21 cellular contexts compared by ENCODE assay signal in genomic region chr7:18693826-18694225, GRCh38.
"Had no signal": no experiment of that assay in that cellular context is flagged by ENCODE, and none has a peak within 500 bp of the region (broad histone marks: within the 10 kb centered on the region; RNA-seq: fewer than 3 reads in every experiment).

No MANE protein-coding gene starts in this region.

- DNase-seq: activated B cell treated with CpG ODN at 0.5 μM for 24 hours; activated CD4-positive, alpha-beta T cell treated with anti-CD3 and anti-CD28 coated beads for 36 hours; activated CD4-positive, alpha-beta T cell treated with anti-CD3 and anti-CD28 coated beads, Interleukin-2, amount 50 U/mL, for 48 hours; activated CD8-positive, alpha-beta memory T cell treated with anti-CD3 and anti-CD28 coated beads, Interleukin-2, amount 50 U/mL, for 48 hours; activated naive CD4-positive, alpha-beta T cell; activated T-cell treated with anti-CD3 and anti-CD28 coated beads, Interleukin-2, amount 50 U/mL, for 4 hours; glutamatergic neuron; immature natural killer cell; left ventricle myocardium inferior; natural killer cell; stimulated activated CD4-positive, alpha-beta T cell treated with anti-CD3 and anti-CD28 coated beads, Interleukin-1b, Interleukin-23, amount 100 ng/mL, for 48 hours; T-helper 17 cell had no signal

- H3K27ac Mint-ChIP-seq: activated B cell treated with CpG ODN at 0.5 μM for 24 hours; activated CD4-positive, alpha-beta T cell treated with anti-CD3 and anti-CD28 coated beads for 36 hours; activated naive CD8-positive, alpha-beta T cell; activated T-helper 2 cell treated with anti-CD3 and anti-CD28 coated beads, Interferon-gamma antibody, Interleukin-2, Interleukin-4, amounts not matched to agents 10 μg/mL and 5 μg/mL and 100 μg/mL, durations not matched to agents 14 hours and 24 hours and 36 hours; immature natural killer cell; natural killer cell; stimulated activated naive CD8-positive, alpha-beta T cell treated with anti-CD3 and anti-CD28 coated beads, Interleukin-15, Interleukin-2, amounts not matched to agents 100 ng/mL and 50 ng/mL, for 24 hours; T-helper 17 cell; type B pancreatic cell had no signal

- ATAC-seq: activated CD4-positive, alpha-beta T cell treated with anti-CD3 and anti-CD28 coated beads for 36 hours; activated T-cell treated with anti-CD3 and anti-CD28 coated beads, Interleukin-2, amount 50 U/mL, for 4 hours; natural killer cell; T-helper 17 cell had no signal

- H2AFZ ChIP-seq: hepatocyte had no signal

- H3K9me3 Mint-ChIP-seq: activated B cell treated with CpG ODN at 0.5 μM for 24 hours; activated T-cell treated with anti-CD3 and anti-CD28 coated beads, Interleukin-2, amount 50 U/mL, for 4 hours; activated T-helper 2 cell treated with anti-CD3 and anti-CD28 coated beads, Interferon-gamma antibody, Interleukin-2, Interleukin-4, amounts not matched to agents 10 μg/mL and 5 μg/mL and 100 μg/mL, durations not matched to agents 14 hours and 24 hours and 36 hours; natural killer cell; stimulated activated naive CD8-positive, alpha-beta T cell treated with anti-CD3 and anti-CD28 coated beads, Interleukin-15, Interleukin-2, amounts not matched to agents 100 ng/mL and 50 ng/mL, for 24 hours; type B pancreatic cell had no signal

- H3K27ac ChIP-seq: cardiac muscle cell, hepatocyte, left ventricle myocardium inferior, prostate gland, testis, vagina had no signal

- H3K27me3 Mint-ChIP-seq: activated B cell treated with CpG ODN at 0.5 μM for 24 hours; activated CD4-positive, alpha-beta T cell treated with anti-CD3 and anti-CD28 coated beads for 36 hours; activated naive CD8-positive, alpha-beta T cell; stimulated activated naive CD8-positive, alpha-beta T cell treated with anti-CD3 and anti-CD28 coated beads, Interleukin-15, Interleukin-2, amounts not matched to agents 100 ng/mL and 50 ng/mL, for 24 hours; T-helper 17 cell; type B pancreatic cell had no signal

- H3K36me3 Mint-ChIP-seq: activated naive CD8-positive, alpha-beta T cell; natural killer cell; type B pancreatic cell had no signal

- H3K9me3 ChIP-seq: left ventricle myocardium inferior, prostate gland, testis, vagina had no signal

- H3K4me3 Mint-ChIP-seq: activated B cell treated with CpG ODN at 0.5 μM for 24 hours; activated CD4-positive, alpha-beta T cell treated with anti-CD3 and anti-CD28 coated beads for 36 hours; activated naive CD8-positive, alpha-beta T cell; activated T-cell treated with anti-CD3 and anti-CD28 coated beads, Interleukin-2, amount 50 U/mL, for 4 hours; immature natural killer cell; natural killer cell; stimulated activated naive CD8-positive, alpha-beta T cell treated with anti-CD3 and anti-CD28 coated beads, Interleukin-15, Interleukin-2, amounts not matched to agents 100 ng/mL and 50 ng/mL, for 24 hours; T-helper 17 cell; type B pancreatic cell had no signal

- H3K79me2 ChIP-seq: hepatocyte had no signal

- H3K4me1 ChIP-seq: left ventricle myocardium inferior, prostate gland, testis, vagina had no signal

- H3K4me1 Mint-ChIP-seq: activated B cell treated with CpG ODN at 0.5 μM for 24 hours; activated CD4-positive, alpha-beta T cell treated with anti-CD3 and anti-CD28 coated beads for 36 hours; immature natural killer cell; natural killer cell; T-helper 17 cell had no signal

- H3K36me3 ChIP-seq: cardiac muscle cell, left ventricle myocardium inferior, prostate gland, vagina had no signal

- H3K27me3 ChIP-seq: cardiac muscle cell, hepatocyte, testis, vagina had no signal

- H3K4me2 ChIP-seq: hepatocyte had no signal

- H3K4me3 ChIP-seq: cardiac muscle cell, hepatocyte, left ventricle myocardium inferior, prostate gland, testis, vagina had no signal
